In the genomic region with DNA sequence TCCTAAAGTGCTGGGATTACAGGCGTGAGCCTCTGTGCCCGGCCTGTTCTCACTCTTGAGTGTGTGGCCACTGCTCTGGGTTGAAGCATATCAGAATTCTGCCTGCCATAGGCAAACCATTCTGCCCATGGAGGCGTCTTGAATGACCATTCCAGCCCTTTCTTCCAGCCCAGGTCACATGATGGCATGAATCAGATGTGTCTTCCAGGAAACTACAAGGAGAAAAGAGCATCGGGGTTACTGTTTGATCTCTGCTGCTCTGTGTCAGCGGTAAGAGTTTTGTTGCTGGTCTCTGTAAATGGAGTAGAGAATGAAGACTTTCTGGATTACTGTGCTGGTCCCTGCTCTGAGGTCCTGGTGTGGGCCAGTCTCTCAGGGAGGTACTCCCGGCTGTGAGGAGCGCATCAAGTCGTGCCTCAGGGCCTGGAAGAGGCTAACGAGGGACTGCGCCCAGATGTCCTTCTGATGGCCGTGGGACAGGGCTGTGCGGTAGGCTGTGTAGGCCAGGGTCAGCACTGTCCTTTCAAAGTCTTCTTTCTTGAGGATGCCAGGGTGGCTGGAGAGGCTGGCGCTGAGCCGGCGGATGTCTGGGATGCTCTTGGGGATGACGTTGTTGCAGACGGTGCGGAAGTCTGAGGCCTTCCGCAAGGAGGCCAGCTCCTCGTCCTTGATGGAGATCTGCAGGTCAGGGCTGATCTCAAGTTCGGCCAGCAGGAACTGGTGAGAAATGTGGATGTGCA, we compare ENCODE assay signal across 19 cellular contexts. TPM values are rescaled to one million over a fixed set of nuclear protein-coding genes. Genes with fewer than 3 reads are reported as not detected.
DNase-seq lines count a peak whose midpoint lies in the region; ATAC-seq, FAIRE-seq and TF ChIP-seq lines count a peak whose summit lies in the region.
"Had no signal": no experiment of that assay in that cellular context is flagged by ENCODE, and none has a peak within 500 bp of the region (broad histone marks: within the 10 kb centered on the region; RNA-seq: fewer than 3 reads in every experiment).

No MANE protein-coding gene starts in this region.

- H3K4me2 ChIP-seq in K562 (ENCODE audit: insufficient read depth, low read length) (no peak overlapping the region), neural progenitor cell (no peak overlapping the region)
- H3K4me2 ChIP-seq: A549 had no signal

- H3K79me2 ChIP-seq in K562 (ENCODE audit: control insufficient read depth, insufficient read depth, low read length), result no peaks in the 10 kb centered on the region
- no peaks in the 10 kb centered on the region for H3K79me2 ChIP-seq in neural progenitor cell (ENCODE audit: low read depth)

- H3F3A ChIP-seq in neural progenitor cell (ENCODE audit: low read depth), result peaks cover 2% of the 10 kb centered on the region

- peak overlapping the region; percentile 54 for H3K27ac Mint-ChIP-seq in neural progenitor cell
- H3K27ac Mint-ChIP-seq: CD4-positive, alpha-beta memory T cell had no signal

- intact Hi-C loops in K562 (cut with micrococcal nuclease), result no loop called here

- no peak for TF ChIP-seq CTCF in K562 (IDR thresholded peaks at IDR 0.05 in 2 of 3, conservative IDR thresholded peaks at IDR 0.05 in 1 of 3; ENCODE audit: insufficient read depth in 2 of 3, low read depth in 1 of 3, low read length in 3 of 3)
- no peak for TF ChIP-seq CTCF in neural progenitor cell (IDR thresholded peaks at IDR 0.05)

- H3K27me3 ChIP-seq in K562 (ENCODE audit: control insufficient read depth in 2 of 2, insufficient read depth in 2 of 2, low read length in 2 of 2) (peaks cover 51 to 55% of the 10 kb centered on the region in 2 experiments), neural progenitor cell (no peaks in the 10 kb centered on the region), HAP-1 (ENCODE audit: low read depth) (peaks cover 2% of the 10 kb centered on the region; the same call in 1 of the 2 replicates)
- H3K27me3 ChIP-seq: BE2C had no signal

- H4K20me1 ChIP-seq in K562 (replicated peaks; ENCODE audit: control insufficient read depth, insufficient read depth, low read length), result no peaks in the 10 kb centered on the region; the same call in 1 of the 2 replicates
- H4K20me1 ChIP-seq in neural progenitor cell (ENCODE audit: low read depth), result no peaks in the 10 kb centered on the region

- H3K9ac ChIP-seq in K562 (ENCODE audit: insufficient read depth in 1 of 2, low read depth in 2 of 2, low read length in 2 of 2) (peak overlapping the region in 1 of 2 experiments; percentile 35; a peak in 1 of 4 replicates), neural progenitor cell (no peak overlapping the region)

- H3K36me3 ChIP-seq in K562 (ENCODE audit: control insufficient read depth, insufficient read depth, low read length), result no peaks in the 10 kb centered on the region
- H3K36me3 ChIP-seq in neural progenitor cell, result no peaks in the 10 kb centered on the region
- no peaks in the 10 kb centered on the region for H3K36me3 ChIP-seq in HAP-1 (replicated peaks)
- H3K36me3 ChIP-seq: BE2C had no signal

- TF ChIP-seq RAD21 in K562 (CRISPR knock-in tag; conservative IDR thresholded peaks at IDR 0.05 in 1 of 2, IDR thresholded peaks at IDR 0.05 in 1 of 2), result no peak

- peaks cover 4% of the 10 kb centered on the region in 2 experiments; a peak in 2 of 5 replicates for H3K4me1 ChIP-seq in K562 (replicated peaks in 1 of 2; ENCODE audit: control insufficient read depth in 2 of 2, insufficient read depth in 2 of 2, low read length in 2 of 2)
- H3K4me1 ChIP-seq in neural progenitor cell, result no peaks in the 10 kb centered on the region
- no peaks in the 10 kb centered on the region for H3K4me1 ChIP-seq in HAP-1
- H3K4me1 ChIP-seq: A549, BE2C had no signal

- ATAC-seq in K562 (peak; percentile 11), HG02588 (IDR thresholded peaks at IDR 0.05; ENCODE audit: unreplicated experiment) (no peak), HG03460 (IDR thresholded peaks at IDR 0.05; ENCODE audit: unreplicated experiment) (no peak)
- ATAC-seq: A549 had no signal

- POLR2A ChIA-PET in K562 (lab: Yijun Ruan, JAX), result interaction anchor here (1.1 to 2.1 kb wide), 4 partner anchors 11 to 71 kb away, joined by 3 to 7 read pairs (median 4); a partner anchor contains a TSS

- H2AFZ ChIP-seq in K562 (ENCODE audit: low read depth, low read length) (peak overlapping the region; percentile 51; the same call in 1 of the 2 replicates), neural progenitor cell (replicated peaks) (no peak overlapping the region)

- 12% methylated on average over 21 of the region's 21 CpGs for WGBS in K562 (ENCODE audit: insufficient coverage, low coverage, missing lambda C conversion rate)

- peak; percentile 6 for DNase-seq in ELR (ENCODE audit: low read depth)
- DNase-seq in HK-2 (ENCODE audit: unreplicated experiment), result peak; percentile 18
- no peak for DNase-seq in K562 (ENCODE audit: extremely low read depth in 1 of 4, low spot score in 3 of 4)
- no peak for DNase-seq in neural progenitor cell (ENCODE audit: low spot score)
- no peak for DNase-seq in HAP-1 (ENCODE audit: low spot score in 2 of 2)
- no peak for DNase-seq in amygdala (lab: John Stamatoyannopoulos, UW)
- DNase-seq: BE2C; CD4-positive, alpha-beta memory T cell; DMS153; DMS79 treated with DMSO at 0.1 percent for 48 hours; EL; GF-D8; H7; KBM-7 had no signal

- TF ChIP-seq POLR2A in K562 (conservative IDR thresholded peaks at IDR 0.05), result no peak

- BruUV-seq in K562 (replicated peaks; lab: Mats Ljungman, UMichigan), result no TSS peak

- H3K36me3 Mint-ChIP-seq in neural progenitor cell, result no peaks in the 10 kb centered on the region
- H3K36me3 Mint-ChIP-seq: CD4-positive, alpha-beta memory T cell had no signal

- no peak overlapping the region for H3K4me3 ChIP-seq in K562
- no peak overlapping the region for H3K4me3 ChIP-seq in neural progenitor cell
- H3K4me3 ChIP-seq in HAP-1, result no peak overlapping the region
- H3K4me3 ChIP-seq: A549 had no signal

- H3K9me3 ChIP-seq in K562 (replicated peaks; ENCODE audit: control insufficient read depth, insufficient read depth, low read depth, low read length) (no peaks in the 10 kb centered on the region), neural progenitor cell (ENCODE audit: low read depth) (no peaks in the 10 kb centered on the region), HAP-1 (no peaks in the 10 kb centered on the region)
- H3K9me3 ChIP-seq: A549, BE2C had no signal

- in situ Hi-C loops in K562 (cut with MboI), result no loop called here
- in situ Hi-C loops in HAP-1 (cut with MboI; ENCODE audit: low sequenced_read_pairs), result no loop called here

- H3K27me3 Mint-ChIP-seq in neural progenitor cell (ENCODE audit: insufficient read depth, low read depth), result peaks cover 2% of the 10 kb centered on the region

- no peak for TF ChIP-seq EP300 in K562 (IDR thresholded peaks at IDR 0.05; ENCODE audit: low read length)

- H3K27ac ChIP-seq in K562 (ENCODE audit: extremely low read depth, low read depth, low read length) (no peak overlapping the region), neural progenitor cell (no peak overlapping the region)
- H3K27ac ChIP-seq: A549, C4-2B, HL-60 had no signal

- H3K9me3 Mint-ChIP-seq in neural progenitor cell, result no peaks in the 10 kb centered on the region
- H3K9me3 Mint-ChIP-seq: CD4-positive, alpha-beta memory T cell had no signal

- H3K9me1 ChIP-seq in K562 (ENCODE audit: control insufficient read depth, insufficient read depth, low read length), result no peaks in the 10 kb centered on the region

- CTCF ChIA-PET in K562 (lab: Yijun Ruan, JAX; ENCODE audit: low intra/inter-chr PET ratio), result no interaction called here

- peaks cover 10% of the 10 kb centered on the region for H3K4me1 Mint-ChIP-seq in neural progenitor cell
- H3K4me1 Mint-ChIP-seq: CD4-positive, alpha-beta memory T cell had no signal

- H3K4me3 Mint-ChIP-seq in neural progenitor cell, result no peak overlapping the region
- H3K4me3 Mint-ChIP-seq: CD4-positive, alpha-beta memory T cell had no signal

- FAIRE-seq in K562 (lab: Jason Lieb, UNC), result no peak
- FAIRE-seq: A549 had no signal

RNA-seq across cellular contexts. Expression of a gene that starts 5.8 kb away (rescaled TPM):
- total RNA-seq in K562 (2011; cell fraction: chromatin; rRNA removed; ENCODE audit: low replicate concordance), result 0.62 and 1.4 TPM in 2 replicates
- 0.39 and 0.50 TPM in 2 replicates for total RNA-seq in K562 (2011; cell fraction: nucleolus; rRNA removed)
- 0.88 and 1.2 TPM in 2 replicates for total RNA-seq in K562 (2011; cell fraction: nucleoplasm; rRNA removed)
- total RNA-seq in K562 (2014; rRNA removed) (0.23 and 0.45 TPM in 2 replicates), K562 (2014; rRNA removed; fragmentation: Illumina TruSeq; extraction: Trizol) (0.22 and 0.51 TPM in 2 replicates), K562 (2015; rRNA removed; fragmentation: Illumina TruSeq; extraction: Trizol) (0.19 and 0.36 TPM in 2 replicates), K562 (2021) (0.60 and 0.66 TPM in 2 replicates), neural progenitor cell (ENCODE audit: low replicate concordance) (0.28 and 1.9 TPM in 2 replicates)
- polyA plus RNA-seq in K562 (2011; rRNA removed) (0.11 and 0.60 TPM in 2 replicates), K562 (2014; fragmentation: Illumina TruSeq; extraction: Trizol) (0.86 and 1.0 TPM in 2 replicates), K562 (2014; fragmentation: Nextera tagmentation; extraction: Ambion mirVana) (under 1 TPM; 0.27 to 0.48 TPM), K562 (2014; rRNA removed) (0.41 and 0.66 TPM in 2 replicates)
- 0.37 and 1.3 TPM in 2 replicates for polyA plus RNA-seq in K562 (2011; cell fraction: cytosol; rRNA removed)
- 0.17 and 1.1 TPM in 2 replicates for polyA plus RNA-seq in K562 (2011; cell fraction: nucleus; rRNA removed)
- polyA plus RNA-seq in K562 (2012), result 0.90 and 1.9 TPM in 2 replicates
- polyA minus RNA-seq in K562 (2011; rRNA and poly(A)+ RNA removed), result 0.14 and 0.27 TPM in 2 replicates
- not detected in 2 replicates for polyA minus RNA-seq in K562 (2011; cell fraction: cytosol; rRNA and poly(A)+ RNA removed)
- 0.44 TPM in 1 of 2 replicates, not detected in the other for polyA minus RNA-seq in K562 (2011; cell fraction: nucleus; rRNA and poly(A)+ RNA removed)
- total RNA-seq: CD4-positive, alpha-beta memory T cell had no signal
- polyA plus RNA-seq: A549 had no signal

RNA-seq across cellular contexts. Expression of a gene that starts 14.8 kb away (rescaled TPM):
- not detected in 2 replicates for total RNA-seq in K562 (2011; cell fraction: chromatin; rRNA removed; ENCODE audit: low replicate concordance)
- total RNA-seq in K562 (2011; cell fraction: nucleolus; rRNA removed), result not detected in 2 replicates
- total RNA-seq in K562 (2011; cell fraction: nucleoplasm; rRNA removed), result not detected in 2 replicates
- not detected in 2 replicates for total RNA-seq in K562 (2014; rRNA removed)
- not detected in 2 replicates for total RNA-seq in K562 (2014; rRNA removed; fragmentation: Illumina TruSeq; extraction: Trizol)
- total RNA-seq in K562 (2015; rRNA removed; fragmentation: Illumina TruSeq; extraction: Trizol), result not detected in 2 replicates
- total RNA-seq in K562 (2021), result not detected in 2 replicates
- not detected in 2 replicates for polyA plus RNA-seq in K562 (2011; rRNA removed)
- not detected in 2 replicates for polyA plus RNA-seq in K562 (2011; cell fraction: cytosol; rRNA removed)
- polyA plus RNA-seq in K562 (2011; cell fraction: nucleus; rRNA removed), result not detected in 2 replicates
- polyA plus RNA-seq in K562 (2012), result 0.07 TPM in 1 of 2 replicates, not detected in the other
- polyA plus RNA-seq in K562 (2014; fragmentation: Illumina TruSeq; extraction: Trizol), result not detected in 2 replicates
- polyA plus RNA-seq in K562 (2014; fragmentation: Nextera tagmentation; extraction: Ambion mirVana), result not detected
- not detected in 2 replicates for polyA plus RNA-seq in K562 (2014; rRNA removed)
- not detected in 2 replicates for polyA minus RNA-seq in K562 (2011; rRNA and poly(A)+ RNA removed)
- not detected in 2 replicates for polyA minus RNA-seq in K562 (2011; cell fraction: cytosol; rRNA and poly(A)+ RNA removed)
- not detected in 2 replicates for polyA minus RNA-seq in K562 (2011; cell fraction: nucleus; rRNA and poly(A)+ RNA removed)
- not detected in 2 replicates for total RNA-seq in neural progenitor cell (ENCODE audit: low replicate concordance)
- total RNA-seq: CD4-positive, alpha-beta memory T cell; H7 had no signal
- polyA plus RNA-seq: A549; CD4-positive, alpha-beta memory T cell had no signal

Comparison
In these comparisons a context has a peak if more than half of its experiments do, and no peak if none do; other contexts are left out.
1. DNase-seq: peak in ELR (single experiment) and HK-2 (single experiment); none in K562 (0 of 4), neural progenitor cell (single experiment), HAP-1 (0 of 2) and amygdala (0 of 56).